In the genomic region with DNA sequence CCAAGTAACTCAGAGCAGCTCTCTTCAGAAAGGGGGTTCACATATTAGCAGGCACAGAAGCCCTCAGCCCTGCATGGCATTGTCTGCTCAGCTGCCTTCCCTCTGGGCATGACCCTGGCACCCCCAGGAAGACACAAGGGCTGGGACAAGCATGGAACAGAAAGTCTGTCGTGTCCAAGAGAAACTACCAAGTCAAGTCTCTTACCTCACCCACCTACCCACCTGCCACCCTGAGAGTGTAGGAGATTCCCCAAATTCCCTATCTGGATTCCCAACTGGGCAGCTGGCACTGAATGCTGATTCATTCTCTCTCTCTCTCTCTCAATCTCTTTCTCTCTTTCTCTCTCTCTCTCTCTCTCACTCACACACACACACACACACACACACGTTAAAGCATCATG, we compare ENCODE assay signal across 1 cellular context.
TF ChIP-seq lines count a peak whose summit lies in the region.

No MANE protein-coding gene starts in this region.

TF ChIP-seq in H1, 55 proteins besides CTCF, POLR2A, EP300 and RAD21 (continued from another document):
- TF ChIP-seq TAF1 (IDR thresholded peaks at IDR 0.05; ENCODE audit: low read depth, low read length) (no peak), FOSL1 (IDR thresholded peaks at IDR 0.05; ENCODE audit: insufficient read depth, low read depth, low read length) (no peak), KDM4A (IDR thresholded peaks at IDR 0.05; ENCODE audit: low read depth, low read length, severe bottlenecking) (no peak), CBX5 (IDR thresholded peaks at IDR 0.05; ENCODE audit: low read depth, low read length) (no peak), CREB1 (IDR thresholded peaks at IDR 0.05) (no peak), BRCA1 (IDR thresholded peaks at IDR 0.05; ENCODE audit: low read depth, low read length) (no peak), TCF12 (IDR thresholded peaks at IDR 0.05; ENCODE audit: low read depth, low read length) (no peak), RNF2 (IDR thresholded peaks at IDR 0.05; ENCODE audit: borderline replicate concordance, low read depth, low read length, missing control alignments, poor library complexity, severe bottlenecking) (no peak), GTF2F1 (IDR thresholded peaks at IDR 0.05; ENCODE audit: borderline replicate concordance, low read depth, low read length) (no peak), CHD1 (IDR thresholded peaks at IDR 0.05; ENCODE audit: low read depth, low read length) (no peak), SP4 (IDR thresholded peaks at IDR 0.05; ENCODE audit: low read length) (no peak)
